Comparison of ENCODE assay signal across 15 cellular contexts in the genomic region with DNA sequence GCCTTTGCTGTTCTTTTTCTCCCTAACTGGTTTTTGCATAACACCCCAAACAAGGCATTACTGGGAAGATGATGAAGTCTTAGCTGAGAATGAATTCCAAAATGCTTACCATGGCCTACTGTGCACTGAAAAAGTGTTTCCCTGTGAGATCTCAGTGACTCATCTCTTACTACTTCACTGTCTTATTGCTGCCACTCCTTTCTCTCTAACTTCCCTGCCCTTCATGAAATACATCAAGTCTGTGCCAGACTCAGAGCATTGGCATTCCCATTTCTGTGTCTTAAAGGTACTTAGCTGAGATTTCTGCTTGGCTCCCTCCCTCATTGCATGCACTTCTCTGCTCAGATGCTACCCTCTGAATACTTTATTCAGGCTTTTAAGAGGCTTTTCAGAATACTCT. TPM values are rescaled to one million over a fixed set of nuclear protein-coding genes. Genes with fewer than 3 reads are reported as not detected.
DNase-seq lines count a peak whose midpoint lies in the region; ATAC-seq and TF ChIP-seq lines count a peak whose summit lies in the region.
"Had no signal": no experiment of that assay in that cellular context is flagged by ENCODE, and none has a peak within 500 bp of the region (broad histone marks: within the 10 kb centered on the region; RNA-seq: fewer than 3 reads in every experiment).

No MANE protein-coding gene starts in this region.

- H3K9me3 Mint-ChIP-seq in chondrocyte (ENCODE audit: low read depth) = no peaks in the 10 kb centered on the region
- H3K9me3 Mint-ChIP-seq: neural progenitor cell had no signal

- H3K9me3 ChIP-seq in PC-3 (ENCODE audit: low read length) = no peaks in the 10 kb centered on the region
- no peaks in the 10 kb centered on the region for H3K9me3 ChIP-seq in esophagus squamous epithelium
- H3K9me3 ChIP-seq in heart right ventricle = no peaks in the 10 kb centered on the region

- H3K4me3 Mint-ChIP-seq in chondrocyte (ENCODE audit: unreplicated experiment) = no peak overlapping the region
- H3K4me3 Mint-ChIP-seq: neural progenitor cell had no signal

- H3K27ac ChIP-seq in PC-3 (ENCODE audit: low read length) (peak overlapping the region; percentile 42), esophagus squamous epithelium (peak overlapping the region in 3 of 4 donors; percentile 50 to 68 (median 67)), heart right ventricle (no peak overlapping the region)
- H3K27ac ChIP-seq: neural progenitor cell had no signal

- H3K4me2 ChIP-seq in PC-3 (ENCODE audit: low read length) = no peak overlapping the region
- H3K4me2 ChIP-seq: neural progenitor cell had no signal

- no peaks in the 10 kb centered on the region for H3K36me3 Mint-ChIP-seq in chondrocyte (ENCODE audit: low read depth)
- H3K36me3 Mint-ChIP-seq: neural progenitor cell had no signal

- H3K27me3 Mint-ChIP-seq in chondrocyte (ENCODE audit: low read depth) = no peaks in the 10 kb centered on the region

- H3K4me1 Mint-ChIP-seq in chondrocyte (ENCODE audit: low read depth) = peaks cover 23% of the 10 kb centered on the region

- no peak overlapping the region for H2AFZ ChIP-seq in PC-3 (ENCODE audit: low read length)
- H2AFZ ChIP-seq: neural progenitor cell had no signal

- CTCF ChIA-PET in PC-3 (lab: Charles Lee) = no interaction called here

- no peak for ATAC-seq in PC-3
- no peak for ATAC-seq in heart right ventricle
- ATAC-seq in HG02970 (IDR thresholded peaks at IDR 0.05; ENCODE audit: low FRiP score, unreplicated experiment) = no peak

- no peak overlapping the region for H3K4me3 ChIP-seq in PC-3 (ENCODE audit: low read length)
- H3K4me3 ChIP-seq in esophagus squamous epithelium = no peak overlapping the region
- H3K4me3 ChIP-seq in heart right ventricle = no peak overlapping the region
- H3K4me3 ChIP-seq: neural progenitor cell had no signal

- no peaks in the 10 kb centered on the region for H3F3A ChIP-seq in PC-3 (ENCODE audit: low read length, unreplicated experiment)

- no peaks in the 10 kb centered on the region for H3K27me3 ChIP-seq in PC-3 (ENCODE audit: low read length)
- H3K27me3 ChIP-seq in esophagus squamous epithelium = no peaks in the 10 kb centered on the region
- no peaks in the 10 kb centered on the region for H3K27me3 ChIP-seq in heart right ventricle
- H3K27me3 ChIP-seq: neural progenitor cell had no signal

- no peaks in the 10 kb centered on the region for H3K79me2 ChIP-seq in PC-3 (ENCODE audit: low read length)

- H3K36me3 ChIP-seq in PC-3 (ENCODE audit: low read depth, low read length) (no peaks in the 10 kb centered on the region), esophagus squamous epithelium (no peaks in the 10 kb centered on the region), heart right ventricle (no peaks in the 10 kb centered on the region)
- H3K36me3 ChIP-seq: neural progenitor cell had no signal

- H3K4me1 ChIP-seq in PC-3 (ENCODE audit: insufficient read depth, low read length) (no peaks in the 10 kb centered on the region), esophagus squamous epithelium (peaks cover 4 to 23% (median 6%) of the 10 kb centered on the region in 3 donors), heart right ventricle (no peaks in the 10 kb centered on the region)

- intact Hi-C loops in PC-3 (cut with micrococcal nuclease) = no loop called here
- intact Hi-C loops in esophagus squamous epithelium (cut with DNase I) = no loop called here
- intact Hi-C loops in heart right ventricle (cut with DNase I) = no loop called here

- H4K20me1 ChIP-seq in PC-3 (ENCODE audit: low read length) = no peaks in the 10 kb centered on the region

- H3K9me2 ChIP-seq in PC-3 (replicated peaks; ENCODE audit: low read length) = no peaks in the 10 kb centered on the region

- TF ChIP-seq POLR2A in esophagus squamous epithelium (IDR thresholded peaks at IDR 0.05) = no peak

- TF ChIP-seq CTCF in PC-3 (conservative IDR thresholded peaks at IDR 0.05; ENCODE audit: low read depth, low read length) (no peak), esophagus squamous epithelium (IDR thresholded peaks at IDR 0.05) (no peak), heart right ventricle (IDR thresholded peaks at IDR 0.05) (no peak), chondrocyte (IDR thresholded peaks at IDR 0.05) (no peak)

- H3K9ac ChIP-seq in PC-3 (ENCODE audit: low read length) = no peak overlapping the region
- H3K9ac ChIP-seq: neural progenitor cell had no signal

- POLR2A ChIA-PET in PC-3 (lab: Charles Lee; ENCODE audit: unreplicated experiment) = no interaction called here

- DNase-seq in GM03348 (ENCODE audit: low spot score) = peak; percentile 81
- DNase-seq in PC-3 = peak; percentile 37
- no peak for DNase-seq in esophagus squamous epithelium (lab: John Stamatoyannopoulos, UW)
- peak; percentile 82 for DNase-seq in renal cortical epithelial cell (ENCODE audit: low read depth)
- DNase-seq in heart right ventricle = no peak
- DNase-seq in chondrocyte (ENCODE audit: low spot score) = no peak
- DNase-seq in activated naive CD4-positive, alpha-beta T cell treated with Interleukin-2 at 50 U/mL for 16 hours = no peak
- DNase-seq: amygdala; DND-41; NCI-H2029; stimulated activated CD4-positive, alpha-beta T cell treated with anti-CD3 and anti-CD28 coated beads, Interleukin-1b, Interleukin-23, amount 100 ng/mL, for 48 hours; stimulated activated naive CD4-positive, alpha-beta T cell; T-helper 9 cell had no signal

- no peak overlapping the region for H3K27ac Mint-ChIP-seq in chondrocyte (ENCODE audit: unreplicated experiment)
- H3K27ac Mint-ChIP-seq: neural progenitor cell had no signal

- no TSS peak for BruUV-seq in PC-3 (replicated peaks; lab: Mats Ljungman, UMichigan)

RNA-seq across cellular contexts. Expression of gene MUC15, which starts 49.1 kb away (rescaled TPM):
- total RNA-seq in PC-3 (2014; rRNA removed) (not detected in 2 replicates), esophagus squamous epithelium (10 to 100 TPM; 14.7 to 30.6 (median 22.4) TPM), renal cortical epithelial cell (0.17 TPM in 1 of 2 replicates, not detected in the other), heart right ventricle (not detected), chondrocyte (not detected in 3 replicates)
- under 1 TPM in 1 of 2 donors, not detected in 1; 0.01 TPM for polyA plus RNA-seq in heart right ventricle

Comparison
In these comparisons a context has a peak if more than half of its experiments do, and no peak if none do; other contexts are left out.
1. DNase-seq: peak in GM03348 (single experiment), PC-3 (single experiment) and renal cortical epithelial cell (single experiment); none in esophagus squamous epithelium (single experiment), heart right ventricle (0 of 2), chondrocyte (single experiment) and activated naive CD4-positive, alpha-beta T cell treated with Interleukin-2 at 50 U/mL for 16 hours (single experiment).
2. H3K27ac ChIP-seq: peak in PC-3 (single experiment) and esophagus squamous epithelium (3 of 4); none in heart right ventricle (0 of 10).
3. RNA of gene MUC15, which starts 49.1 kb away (total RNA-seq): 14.7 to 30.6 TPM in esophagus squamous epithelium; not detected in PC-3, 0.17 TPM in renal cortical epithelial cell, not detected in heart right ventricle and not detected in chondrocyte; every median in the first group is over 10 times any median in the second.